In the genomic region with DNA sequence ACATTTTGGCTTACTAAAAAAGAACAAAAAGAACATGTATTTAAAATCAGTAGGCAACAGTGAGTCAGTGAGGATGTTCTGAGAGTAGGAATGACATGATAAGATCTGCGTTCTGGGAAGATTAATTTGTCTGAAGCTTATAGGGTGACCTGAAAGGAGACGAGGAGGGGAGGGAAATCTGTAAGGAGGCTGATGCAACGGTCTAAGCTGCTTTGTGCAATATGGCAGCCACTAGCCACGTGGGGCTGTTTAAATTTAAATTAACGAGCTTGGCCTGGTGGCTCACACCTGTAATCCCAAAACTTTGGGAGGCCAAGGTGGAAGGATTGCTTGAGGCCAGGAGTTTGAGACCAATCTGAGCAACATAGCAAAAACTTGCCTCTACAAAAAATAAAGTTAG, we compare ENCODE assay signal across 18 cellular contexts.
A peak's percentile ranks its signal among the peaks of the same experiment; 100 is the strongest.
DNase-seq lines count a peak whose midpoint lies in the region; ATAC-seq, FAIRE-seq and TF ChIP-seq lines count a peak whose summit lies in the region.
"Had no signal": no experiment of that assay in that cellular context is flagged by ENCODE, and none has a peak within 500 bp of the region (broad histone marks: within the 10 kb centered on the region; RNA-seq: fewer than 3 reads in every experiment).

No MANE protein-coding gene starts in this region.

- no peak overlapping the region for H2AK5ac ChIP-seq in H9 (ENCODE audit: insufficient read length, low read length)
- H2AK5ac ChIP-seq in trophoblast cell (ENCODE audit: low read length): no peak overlapping the region

- H2BK20ac ChIP-seq in H9 (ENCODE audit: low read depth, low read length, poor library complexity, severe bottlenecking): no peak overlapping the region

- H4K12ac ChIP-seq in trophoblast cell (ENCODE audit: low read depth, low read length): no peak overlapping the region

- in situ Hi-C loops in K562 (cut with MboI): no loop called here

- no peaks in the 10 kb centered on the region for H3K36me3 Mint-ChIP-seq in H9 (ENCODE audit: insufficient read depth in 1 of 3, low read depth in 3 of 3)

- no peak overlapping the region for H3K18ac ChIP-seq in H9 (ENCODE audit: insufficient read length, low read depth, low read length)
- no peak overlapping the region for H3K18ac ChIP-seq in trophoblast cell (ENCODE audit: low read length)

- H2BK120ac ChIP-seq in H9 (ENCODE audit: low read depth, low read length, poor library complexity, severe bottlenecking) (no peak overlapping the region), trophoblast cell (ENCODE audit: insufficient read depth, low read length, poor library complexity) (no peak overlapping the region)

- H2AFZ ChIP-seq in H9 (ENCODE audit: low read length): no peak overlapping the region
- no peak overlapping the region for H2AFZ ChIP-seq in K562 (ENCODE audit: low read depth, low read length)
- no peak overlapping the region for H2AFZ ChIP-seq in trophoblast cell (ENCODE audit: insufficient read depth, low read length, poor library complexity)

- H3K27me3 Mint-ChIP-seq in H9 (ENCODE audit: low read depth): no peaks in the 10 kb centered on the region; the same call in 1 of the 2 replicates
- H3K27me3 Mint-ChIP-seq: CD4-positive, alpha-beta memory T cell had no signal

- intact Hi-C loops in K562 (cut with micrococcal nuclease): loop anchor here (10.0 kb wide), 1 partner anchor 130 kb away; no protein-coding TSS in a partner anchor

- POLR2A ChIA-PET in K562 (lab: Yijun Ruan, JAX): interaction anchor here (0.6 to 2.7 kb wide), 3 partner anchors 9 to 25 kb away, joined by 3 to 7 read pairs (median 3); no protein-coding TSS in a partner anchor

- H3K27ac ChIP-seq in H9 (ENCODE audit: insufficient read length, low read depth, low read length) (no peak overlapping the region), K562 (ENCODE audit: extremely low read depth, low read depth, low read length) (peak overlapping the region; percentile 57; the same call in 2 of the 3 replicates), trophoblast cell (ENCODE audit: low read depth, low read length) (no peak overlapping the region)
- H3K27ac ChIP-seq: 22Rv1, A549, BLaER1 had no signal

- TF ChIP-seq CTCF in H9 (conservative IDR thresholded peaks at IDR 0.05) (no peak), K562 (IDR thresholded peaks at IDR 0.05 in 2 of 3, conservative IDR thresholded peaks at IDR 0.05 in 1 of 3; ENCODE audit: insufficient read depth in 2 of 3, low read depth in 1 of 3, low read length in 3 of 3) (no peak)

- H3K4me2 ChIP-seq in H9 (ENCODE audit: insufficient read depth, insufficient read length, low read length): no peak overlapping the region
- no peak overlapping the region for H3K4me2 ChIP-seq in K562 (ENCODE audit: insufficient read depth, low read length)
- no peak overlapping the region for H3K4me2 ChIP-seq in trophoblast cell (ENCODE audit: low read length)
- H3K4me2 ChIP-seq: A549 had no signal

- H3K56ac ChIP-seq in H9 (ENCODE audit: insufficient read length, low read depth, low read length): no peak overlapping the region

- CTCF ChIA-PET in K562 (lab: Yijun Ruan, JAX; ENCODE audit: low intra/inter-chr PET ratio): no interaction called here

- no peak overlapping the region for H2BK5ac ChIP-seq in H9 (ENCODE audit: insufficient read length, low read length)
- H2BK5ac ChIP-seq in trophoblast cell (ENCODE audit: low read depth, low read length, poor library complexity): no peak overlapping the region

- H3K23ac ChIP-seq in H9 (ENCODE audit: insufficient read length, low read depth, low read length) (no peak overlapping the region), trophoblast cell (ENCODE audit: low read length) (no peak overlapping the region)

- H3T11ph ChIP-seq in H9 (ENCODE audit: low read length): no peak overlapping the region

- H3K4ac ChIP-seq in H9 (ENCODE audit: low read depth, low read length) (no peak overlapping the region), trophoblast cell (ENCODE audit: low read depth, low read length) (no peak overlapping the region)

- H3K79me1 ChIP-seq in H9 (ENCODE audit: insufficient read depth, low read depth, low read length, poor library complexity, severe bottlenecking): no peaks in the 10 kb centered on the region
- peaks cover 5% of the 10 kb centered on the region for H3K79me1 ChIP-seq in trophoblast cell (ENCODE audit: low read length)

- peaks cover 5% of the 10 kb centered on the region for H3K9me1 ChIP-seq in K562 (ENCODE audit: control insufficient read depth, insufficient read depth, low read length)

- no peak overlapping the region for H3K4me3 Mint-ChIP-seq in H9
- H3K4me3 Mint-ChIP-seq: CD4-positive, alpha-beta memory T cell had no signal

- H3K36me3 ChIP-seq in K562 (ENCODE audit: control insufficient read depth, insufficient read depth, low read length) (peaks cover 31% of the 10 kb centered on the region), trophoblast cell (ENCODE audit: control insufficient read depth in 1 of 2, insufficient read depth in 2 of 2, low read length in 2 of 2) (no peaks in the 10 kb centered on the region)
- H3K36me3 ChIP-seq: BLaER1, HAP-1 had no signal

- no peak; the same call in 1 of the 2 replicates for TF ChIP-seq EP300 in K562 (IDR thresholded peaks at IDR 0.05; ENCODE audit: low read length)

- H3K79me2 ChIP-seq in H9 (ENCODE audit: insufficient read depth, low read length) (no peaks in the 10 kb centered on the region), K562 (ENCODE audit: control insufficient read depth, insufficient read depth, low read length) (peaks cover 38% of the 10 kb centered on the region), trophoblast cell (ENCODE audit: control insufficient read depth, insufficient read depth, low read length, poor library complexity) (no peaks in the 10 kb centered on the region)

- WGBS in H9 (ENCODE audit: extremely low coverage, insufficient read length, low lambda C conversion rate): no CpG with 5 or more reads among the region's 5 CpGs
- 38% methylated on average over 5 of the region's 5 CpGs for WGBS in K562 (ENCODE audit: insufficient coverage, low coverage, missing lambda C conversion rate)
- no CpG with 5 or more reads among the region's 5 CpGs for WGBS in trophoblast cell (ENCODE audit: extremely low coverage, insufficient coverage, insufficient read length)

- H4K8ac ChIP-seq in H9 (replicated peaks; ENCODE audit: insufficient read length, low read depth, low read length) (no peak overlapping the region), trophoblast cell (ENCODE audit: low read depth, low read length) (no peak overlapping the region)

- H3K4me1 Mint-ChIP-seq in H9: peaks cover 22 to 23% of the 10 kb centered on the region in 2 experiments

- no TSS peak for BruUV-seq in K562 (replicated peaks; lab: Mats Ljungman, UMichigan)

- H4K91ac ChIP-seq in H9 (ENCODE audit: insufficient read length, low read depth, low read length) (no peak overlapping the region), trophoblast cell (ENCODE audit: low read depth, low read length) (peak overlapping the region; percentile 2)

- H3K4me1 ChIP-seq in H9 (ENCODE audit: insufficient read depth, low read length) (no peaks in the 10 kb centered on the region), K562 (replicated peaks in 1 of 2; ENCODE audit: control insufficient read depth in 2 of 2, insufficient read depth in 2 of 2, low read length in 2 of 2) (peaks cover 3 to 28% of the 10 kb centered on the region in 2 experiments; a peak in 4 of 5 replicates), trophoblast cell (ENCODE audit: control insufficient read depth in 1 of 2, insufficient read depth in 2 of 2, low read length in 2 of 2) (peaks cover 13 to 21% of the 10 kb centered on the region in 2 experiments)
- H3K4me1 ChIP-seq: A549 had no signal

- no peak overlapping the region for H2BK15ac ChIP-seq in H9 (ENCODE audit: low read depth, low read length)

- H3K27me3 ChIP-seq in H9 (ENCODE audit: insufficient read depth, low read length) (no peaks in the 10 kb centered on the region), K562 (ENCODE audit: control insufficient read depth in 2 of 2, insufficient read depth in 2 of 2, low read length in 2 of 2) (no peaks in the 10 kb centered on the region), trophoblast cell (ENCODE audit: insufficient read depth, low read length) (no peaks in the 10 kb centered on the region)
- H3K27me3 ChIP-seq: BLaER1 had no signal

- H2BK12ac ChIP-seq in H9 (ENCODE audit: insufficient read length, low read depth, low read length) (no peak overlapping the region), trophoblast cell (ENCODE audit: low read length) (no peak overlapping the region)

- H3K14ac ChIP-seq in H9 (ENCODE audit: insufficient read depth, low read length) (no peak overlapping the region), trophoblast cell (ENCODE audit: low read length) (no peak overlapping the region)

- ATAC-seq in K562: peak; percentile 33; the same call in 2 of the 3 replicates
- ATAC-seq in HG02759 (IDR thresholded peaks at IDR 0.05; ENCODE audit: unreplicated experiment): no peak
- ATAC-seq: A549 had no signal

- H3K9me3 ChIP-seq in H9 (ENCODE audit: control insufficient read depth, low read depth, low read length): no peaks in the 10 kb centered on the region
- no peaks in the 10 kb centered on the region for H3K9me3 ChIP-seq in K562 (replicated peaks; ENCODE audit: control insufficient read depth, insufficient read depth, low read depth, low read length)
- no peaks in the 10 kb centered on the region for H3K9me3 ChIP-seq in trophoblast cell (ENCODE audit: insufficient read depth, low read depth, low read length)
- H3K9me3 ChIP-seq: A549, BLaER1, HAP-1 had no signal

- no peak for TF ChIP-seq RAD21 in K562 (CRISPR knock-in tag; conservative IDR thresholded peaks at IDR 0.05 in 1 of 2, IDR thresholded peaks at IDR 0.05 in 1 of 2)

- no peaks in the 10 kb centered on the region for H3K9me3 Mint-ChIP-seq in H9

- H4K20me1 ChIP-seq in H9 (ENCODE audit: control insufficient read depth, insufficient read depth, insufficient read length) (no peaks in the 10 kb centered on the region), K562 (replicated peaks; ENCODE audit: control insufficient read depth, insufficient read depth, low read length) (peaks cover 27% of the 10 kb centered on the region)
- H4K20me1 ChIP-seq: BLaER1 had no signal

- H3K27ac Mint-ChIP-seq in H9: no peak overlapping the region; a peak in 2 of 7 replicates

- H3K23me2 ChIP-seq in H9 (ENCODE audit: insufficient read length, low read depth, low read length, poor library complexity, severe bottlenecking): no peaks in the 10 kb centered on the region

- FAIRE-seq in K562 (lab: Jason Lieb, UNC): no peak
- FAIRE-seq: A549 had no signal

- no peak overlapping the region for H4K5ac ChIP-seq in H9 (ENCODE audit: insufficient read length, low read depth, low read length)

- H3K9ac ChIP-seq in H9 (ENCODE audit: extremely low read depth, insufficient read length, low read length): no peak overlapping the region
- no peak overlapping the region for H3K9ac ChIP-seq in K562 (ENCODE audit: insufficient read depth in 1 of 2, low read depth in 2 of 2, low read length in 2 of 2)
- no peak overlapping the region for H3K9ac ChIP-seq in trophoblast cell (ENCODE audit: low read length)
- H3K9ac ChIP-seq: BLaER1 had no signal

- no peak for TF ChIP-seq POLR2A in K562 (conservative IDR thresholded peaks at IDR 0.05)

- peak; percentile 54 for DNase-seq in NCI-H82 (lab: John Stamatoyannopoulos, UW)
- no peak for DNase-seq in NCI-H82 treated with DMSO at 0.1 percent for 48 hours (lab: John Stamatoyannopoulos, UW; ENCODE audit: unreplicated experiment)
- DNase-seq in H9: peak; percentile 3
- peak in 1 of 4 experiments; percentile 20 for DNase-seq in K562 (ENCODE audit: extremely low read depth in 1 of 4, low spot score in 3 of 4)
- DNase-seq in trophoblast cell: peak; percentile 16 to 29
- DNase-seq in hypothalamus (lab: John Stamatoyannopoulos, UW): no peak
- DNase-seq in NOMO-1 treated with DMSO at 0.1 percent for 48 hours (lab: John Stamatoyannopoulos, UW; ENCODE audit: unreplicated experiment): no peak
- DNase-seq: AML-193; CD4-positive, alpha-beta memory T cell; DMS153; DMS79; GDM1; GOT3 had no signal

- H3K4me3 ChIP-seq in K562 (no peak overlapping the region), trophoblast cell (ENCODE audit: low read depth, low read length) (no peak overlapping the region)
- H3K4me3 ChIP-seq: A549, BLaER1, HAP-1 had no signal

Comparison
In these comparisons a context has a peak if more than half of its experiments do, and no peak if none do; other contexts are left out.
1. DNase-seq: peak in NCI-H82 (single experiment), H9 (single experiment) and trophoblast cell (2 of 2); none in NCI-H82 treated with DMSO at 0.1 percent for 48 hours (single experiment), hypothalamus (0 of 51) and NOMO-1 treated with DMSO at 0.1 percent for 48 hours (single experiment).